ENCODE assay signal across 8 cellular contexts in the genomic region with DNA sequence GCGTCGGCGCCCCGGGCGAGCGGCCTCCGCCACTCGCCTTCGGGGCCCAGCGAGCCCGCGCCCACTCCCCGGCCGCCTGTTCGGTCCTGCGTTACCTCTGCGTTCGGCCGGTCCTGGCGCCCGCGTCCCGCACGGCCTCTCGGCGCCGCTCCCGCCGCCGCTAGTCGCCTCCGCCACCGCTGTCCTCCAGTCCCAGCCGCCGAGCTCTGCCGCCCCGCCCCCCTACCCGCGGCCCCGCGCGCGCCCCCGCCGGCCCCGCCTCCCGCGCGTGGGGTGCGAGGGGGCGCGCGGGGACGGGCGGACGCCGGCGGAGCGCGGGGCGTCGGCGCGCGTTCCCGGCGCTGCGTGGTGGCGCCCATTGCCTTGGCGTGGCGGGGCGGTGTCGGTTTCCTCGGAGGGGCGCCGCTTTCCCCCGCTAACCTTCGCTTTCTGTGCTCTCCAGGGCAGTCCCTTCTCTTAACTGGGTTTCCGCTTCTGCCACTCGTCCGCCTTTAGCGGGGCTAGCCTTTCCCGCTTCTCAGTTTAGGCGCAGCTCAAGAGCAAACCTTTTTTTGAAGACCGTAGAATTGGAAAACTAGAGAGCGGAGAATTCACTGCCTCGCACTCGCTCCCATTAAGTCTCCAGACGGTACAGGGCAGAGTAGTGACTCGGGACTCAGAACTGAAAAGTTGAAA. TPM values are rescaled to one million over a fixed set of nuclear protein-coding genes. Genes with fewer than 3 reads are reported as not detected.
DNase-seq lines count a peak whose midpoint lies in the region; TF ChIP-seq lines count a peak whose summit lies in the region.

A gene with protein sequence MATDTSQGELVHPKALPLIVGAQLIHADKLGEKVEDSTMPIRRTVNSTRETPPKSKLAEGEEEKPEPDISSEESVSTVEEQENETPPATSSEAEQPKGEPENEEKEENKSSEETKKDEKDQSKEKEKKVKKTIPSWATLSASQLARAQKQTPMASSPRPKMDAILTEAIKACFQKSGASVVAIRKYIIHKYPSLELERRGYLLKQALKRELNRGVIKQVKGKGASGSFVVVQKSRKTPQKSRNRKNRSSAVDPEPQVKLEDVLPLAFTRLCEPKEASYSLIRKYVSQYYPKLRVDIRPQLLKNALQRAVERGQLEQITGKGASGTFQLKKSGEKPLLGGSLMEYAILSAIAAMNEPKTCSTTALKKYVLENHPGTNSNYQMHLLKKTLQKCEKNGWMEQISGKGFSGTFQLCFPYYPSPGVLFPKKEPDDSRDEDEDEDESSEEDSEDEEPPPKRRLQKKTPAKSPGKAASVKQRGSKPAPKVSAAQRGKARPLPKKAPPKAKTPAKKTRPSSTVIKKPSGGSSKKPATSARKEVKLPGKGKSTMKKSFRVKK (minus strand): TSS at position 208 of the 675 bp plus-strand sequence. CDS start 6,867 bp downstream, outside the sequence.

- H3K36me3 ChIP-seq in Caco-2 (ENCODE audit: control insufficient read depth, insufficient read depth, low read length) (no peaks in the 10 kb centered on the region), OCI-LY1 (ENCODE audit: insufficient read depth, low read length) (peaks cover 8% of the 10 kb centered on the region)

- H3K27ac ChIP-seq in OCI-LY1 (ENCODE audit: low read depth, low read length, poor library complexity, severe bottlenecking) (peak within 1 kb of the TSS; percentile 87), epithelial cell of prostate (peak within 1 kb of the TSS; percentile 88)

- peaks cover 40% of the 10 kb centered on the region for H3K79me2 ChIP-seq in OCI-LY1 (ENCODE audit: insufficient read depth, low read length)

- no peaks in the 10 kb centered on the region for H3K9me2 ChIP-seq in OCI-LY1 (ENCODE audit: low read depth, low read length)

- intact Hi-C loops in Caco-2 (cut with micrococcal nuclease; ENCODE audit: unreplicated experiment): loop anchor here (10.0 kb wide), 3 partner anchors 58 to 388 kb away; a partner anchor contains a TSS

- no peaks in the 10 kb centered on the region for H3F3A ChIP-seq in OCI-LY1 (ENCODE audit: insufficient read depth, low read length)

- H3K9me3 ChIP-seq in Caco-2 (no peaks in the 10 kb centered on the region), OCI-LY1 (ENCODE audit: low read length) (no peaks in the 10 kb centered on the region)

- H3K4me1 ChIP-seq in Caco-2 (peaks cover 5% of the 10 kb centered on the region), OCI-LY1 (ENCODE audit: insufficient read depth, low read length, severe bottlenecking) (peaks cover 26% of the 10 kb centered on the region)

- H3K4me3 Mint-ChIP-seq in Caco-2 (ENCODE audit: unreplicated experiment): peak within 1 kb of the TSS; percentile 98

- H3K9me3 Mint-ChIP-seq in Caco-2 (ENCODE audit: unreplicated experiment): no peaks in the 10 kb centered on the region

- H4K20me1 ChIP-seq in OCI-LY1 (ENCODE audit: insufficient read depth, low read length): no peaks in the 10 kb centered on the region

- H3K27me3 ChIP-seq in Caco-2 (replicated peaks; ENCODE audit: control insufficient read depth, insufficient read depth, low read length) (no peaks in the 10 kb centered on the region), OCI-LY1 (ENCODE audit: insufficient read depth, low read length) (no peaks in the 10 kb centered on the region)

- no peak for TF ChIP-seq CTCF in Caco-2 (IDR thresholded peaks at IDR 0.05; ENCODE audit: insufficient read depth in 1 of 2, low read depth in 1 of 2, low read length in 1 of 2, severe bottlenecking in 1 of 2, unreplicated experiment in 1 of 2)
- no peak for TF ChIP-seq CTCF in GM20000 (IDR thresholded peaks at IDR 0.05; ENCODE audit: extremely low read depth, missing control alignments)
- TF ChIP-seq CTCF in OCI-LY1 (IDR thresholded peaks at IDR 0.05; ENCODE audit: low read length): no peak

- no TSS peak for BruUV-seq in Caco-2 (replicated peaks; lab: Mats Ljungman, UMichigan)

- H3K36me3 Mint-ChIP-seq in Caco-2 (ENCODE audit: insufficient read depth, unreplicated experiment): peaks cover 27% of the 10 kb centered on the region

- H3K27me3 Mint-ChIP-seq in Caco-2 (ENCODE audit: insufficient read depth, unreplicated experiment): no peaks in the 10 kb centered on the region

- peak within 1 kb of the TSS; percentile 98 for H3K9ac ChIP-seq in OCI-LY1 (ENCODE audit: low read length)

- POLR2A ChIA-PET in Caco-2 (lab: Charles Lee): interaction anchor here (0.6 to 1.5 kb wide), 8 partner anchors 9 to 126 kb away, joined by 3 to 7 read pairs (median 5); a partner anchor contains a TSS

- H3K4me3 ChIP-seq in Caco-2 (ENCODE audit: low read depth, low read length) (peak within 1 kb of the TSS; percentile 99), OCI-LY1 (ENCODE audit: low read depth, low read length, poor library complexity, severe bottlenecking) (peak within 1 kb of the TSS; percentile 91)

- H3K4me1 Mint-ChIP-seq in Caco-2 (ENCODE audit: low read depth, unreplicated experiment): no peaks in the 10 kb centered on the region

- no peak within 1 kb of the TSS; the same call in 1 of the 2 replicates for H2AFZ ChIP-seq in OCI-LY1 (ENCODE audit: low read length)

- CTCF ChIA-PET in Caco-2 (lab: Charles Lee): interaction anchor here (1.0 to 1.2 kb wide), 2 partner anchors 408 to 581 kb away, joined by 4 to 5 read pairs; no protein-coding TSS in a partner anchor

- peak within 1 kb of the TSS; percentile 95 for H3K27ac Mint-ChIP-seq in Caco-2 (ENCODE audit: unreplicated experiment)

- no peak for DNase-seq in Caco-2
- DNase-seq in GM20000 (ENCODE audit: low spot score): peak; percentile 93
- DNase-seq in HS-5 (ENCODE audit: low read depth): peak; percentile 45
- DNase-seq in activated T-cell treated with anti-CD3 and anti-CD28 coated beads for 24 hours (ENCODE audit: low read depth): peak; percentile 80
- no peak for DNase-seq in epithelial cell of prostate (ENCODE audit: low read depth, low spot score)
- DNase-seq in mucosa of gallbladder (ENCODE audit: low spot score): peak; percentile 79
- peak; percentile 73 for DNase-seq in stimulated activated CD8-positive, alpha-beta memory T cell treated with anti-CD3 and anti-CD28 coated beads, Interleukin-4, amount 100 ng/mL, for 24 hours (ENCODE audit: low read depth)

- peak within 1 kb of the TSS; percentile 88 for H3K4me2 ChIP-seq in OCI-LY1 (ENCODE audit: low read length)

RNA-seq across cellular contexts. Expression of the gene that starts here (rescaled TPM):
- total RNA-seq in Caco-2 (2022) (222 and 240 TPM in 2 replicates), mucosa of gallbladder (240 TPM)

Comparison
In these comparisons a context has a peak if more than half of its experiments do, and no peak if none do; other contexts are left out.
1. DNase-seq: peak in GM20000 (single experiment), HS-5 (single experiment), activated T-cell treated with anti-CD3 and anti-CD28 coated beads for 24 hours (single experiment), mucosa of gallbladder (single experiment) and stimulated activated CD8-positive, alpha-beta memory T cell treated with anti-CD3 and anti-CD28 coated beads, Interleukin-4, amount 100 ng/mL, for 24 hours (single experiment); none in Caco-2 (0 of 2) and epithelial cell of prostate (single experiment).